Comparison of ENCODE assay signal across 18 cellular contexts in genomic region chr3:184696643-184697042, GRCh38.
"Had no signal": no experiment of that assay in that cellular context is flagged by ENCODE, and none has a peak within 500 bp of the region (broad histone marks: within the 10 kb centered on the region; RNA-seq: fewer than 3 reads in every experiment).

No MANE protein-coding gene starts in this region.

- H3K4me1 ChIP-seq: parathyroid adenoma had no signal

- H3K4me3 ChIP-seq: ascending aorta, gastroesophageal sphincter, heart right ventricle, right atrium auricular region, tibial nerve had no signal

- ATAC-seq: activated naive CD8-positive, alpha-beta T cell treated with anti-CD3 and anti-CD28 coated beads, Interleukin-2, amount 50 U/mL, for 24 hours; gastroesophageal sphincter; T-cell had no signal

- H2AFZ ChIP-seq: parathyroid adenoma had no signal

- DNase-seq: activated CD4-positive, CD25-positive, alpha-beta regulatory T cell treated with anti-CD3 and anti-CD28 coated beads, Interleukin-2, amount 50 U/mL, for 72 hours; activated naive CD4-positive, alpha-beta T cell treated with anti-CD3 and anti-CD28 coated beads for 36 hours; activated naive CD8-positive, alpha-beta T cell treated with anti-CD3 and anti-CD28 coated beads, Interleukin-2, amount 50 U/mL, for 24 hours; erythroblast; heart right ventricle; midbrain; small intestine; stimulated activated CD4-positive, alpha-beta T cell treated with anti-CD3 and anti-CD28 coated beads, Interleukin-4, amount 100 ng/mL, for 24 hours; stimulated activated naive CD4-positive, alpha-beta T cell; T-cell; T-helper 9 cell had no signal

- H3K9me3 Mint-ChIP-seq: activated naive CD8-positive, alpha-beta T cell treated with anti-CD3 and anti-CD28 coated beads, Interleukin-2, amount 50 U/mL, for 24 hours; activated T-helper 2 cell treated with anti-CD3 and anti-CD28 coated beads, Interferon-gamma antibody, Interleukin-2, Interleukin-4, amounts not matched to agents 10 μg/mL and 5 μg/mL and 100 μg/mL, durations not matched to agents 14 hours and 24 hours and 36 hours; neural crest cell; T-cell had no signal

- H3K27ac Mint-ChIP-seq: activated naive CD4-positive, alpha-beta T cell treated with anti-CD3 and anti-CD28 coated beads for 36 hours; activated naive CD8-positive, alpha-beta T cell treated with anti-CD3 and anti-CD28 coated beads, Interleukin-2, amount 50 U/mL, for 24 hours; activated T-helper 2 cell treated with anti-CD3 and anti-CD28 coated beads, Interferon-gamma antibody, Interleukin-2, Interleukin-4, amounts not matched to agents 10 μg/mL and 5 μg/mL and 100 μg/mL, durations not matched to agents 14 hours and 24 hours and 36 hours; T-cell had no signal

- H3K36me3 ChIP-seq: ascending aorta, gastroesophageal sphincter, heart right ventricle, right atrium auricular region, tibial nerve had no signal

- H3K79me2 ChIP-seq: parathyroid adenoma had no signal

- H3K27ac ChIP-seq: ascending aorta, gastroesophageal sphincter, heart right ventricle, parathyroid adenoma, right atrium auricular region, tibial nerve had no signal

- H3K27me3 Mint-ChIP-seq: activated naive CD8-positive, alpha-beta T cell treated with anti-CD3 and anti-CD28 coated beads, Interleukin-2, amount 50 U/mL, for 24 hours had no signal

- H3K4me1 Mint-ChIP-seq: T-cell had no signal

- H3K4me3 Mint-ChIP-seq: activated naive CD4-positive, alpha-beta T cell treated with anti-CD3 and anti-CD28 coated beads for 36 hours; activated naive CD8-positive, alpha-beta T cell treated with anti-CD3 and anti-CD28 coated beads, Interleukin-2, amount 50 U/mL, for 24 hours; neural crest cell; T-cell had no signal

- H3K9me3 ChIP-seq: ascending aorta, gastroesophageal sphincter, heart right ventricle, right atrium auricular region, tibial nerve had no signal

- H3K36me3 Mint-ChIP-seq: T-cell had no signal

- H3K27me3 ChIP-seq: ascending aorta, gastroesophageal sphincter, heart right ventricle, right atrium auricular region, tibial nerve had no signal
